In genomic region chr15:32715276-32715675, GRCh38 we compare ENCODE assay signal across 12 cellular contexts. TPM values are rescaled to one million over a fixed set of nuclear protein-coding genes. Genes with fewer than 3 reads are reported as not detected.
DNase-seq lines count a peak whose midpoint lies in the region; ATAC-seq and TF ChIP-seq lines count a peak whose summit lies in the region.
"Had no signal": no experiment of that assay in that cellular context is flagged by ENCODE, and none has a peak within 500 bp of the region (broad histone marks: within the 10 kb centered on the region; RNA-seq: fewer than 3 reads in every experiment).

No MANE protein-coding gene starts in this region.

- H3K36me3 ChIP-seq in kidney epithelial cell (ENCODE audit: control insufficient read depth, insufficient read depth, low read length), result no peaks in the 10 kb centered on the region
- H3K36me3 ChIP-seq: neutrophil, suprapubic skin had no signal

- H3K27me3 ChIP-seq in kidney epithelial cell (ENCODE audit: control insufficient read depth, insufficient read depth, low read length), result peaks cover 10% of the 10 kb centered on the region

- no peak for TF ChIP-seq CTCF in kidney epithelial cell (IDR thresholded peaks at IDR 0.05; ENCODE audit: insufficient read depth, low read length, poor library complexity, severe bottlenecking)

- peak; percentile 53 for ATAC-seq in GM21423 (IDR thresholded peaks at IDR 0.05; ENCODE audit: unreplicated experiment)
- ATAC-seq in HG03439 (IDR thresholded peaks at IDR 0.05; ENCODE audit: unreplicated experiment), result no peak
- ATAC-seq in HG03108 (IDR thresholded peaks at IDR 0.05; ENCODE audit: unreplicated experiment), result no peak

- DNase-seq in EH (ENCODE audit: low read depth) (peak; percentile 66), M059J (ENCODE audit: low read depth) (peak; percentile 87), kidney epithelial cell (ENCODE audit: low read depth) (peak; percentile 56), NCI-H226 (no peak), NOMO-1 (lab: John Stamatoyannopoulos, UW; ENCODE audit: unreplicated experiment in 2 of 2) (no peak)
- DNase-seq: activated CD4-positive, alpha-beta memory T cell treated with anti-CD3 and anti-CD28 coated beads, Interleukin-2, amount 10 ng/mL, durations not matched to agents 7 days and 5 days; NCI-H2107 had no signal

- no peak overlapping the region for H3K4me3 ChIP-seq in kidney epithelial cell (ENCODE audit: low read depth, low read length)
- H3K4me3 ChIP-seq: suprapubic skin had no signal

RNA-seq across cellular contexts. Expression of gene GREM1, which starts 2.5 kb away (rescaled TPM):
- not detected in 2 replicates for total RNA-seq in M059J (2014; rRNA removed; shearing (Covaris generic))
- 62.0 and 68.4 TPM in 2 replicates for total RNA-seq in kidney epithelial cell
- total RNA-seq: activated CD4-positive, alpha-beta memory T cell treated with anti-CD3 and anti-CD28 coated beads, Interleukin-2, amount 10 ng/mL, durations not matched to agents 7 days and 5 days had no signal

Comparison
In these comparisons a context has a peak if more than half of its experiments do, and no peak if none do; other contexts are left out.
1. DNase-seq: peak in EH (single experiment), M059J (single experiment) and kidney epithelial cell (single experiment); none in NCI-H226 (single experiment) and NOMO-1 (0 of 2).
2. RNA of gene GREM1, which starts 2.5 kb away (total RNA-seq): 62.0 to 68.4 TPM in kidney epithelial cell; not detected in M059J; every median in the first group is over 10 times any median in the second.